22 cellular contexts compared by ENCODE assay signal in the genomic region with DNA sequence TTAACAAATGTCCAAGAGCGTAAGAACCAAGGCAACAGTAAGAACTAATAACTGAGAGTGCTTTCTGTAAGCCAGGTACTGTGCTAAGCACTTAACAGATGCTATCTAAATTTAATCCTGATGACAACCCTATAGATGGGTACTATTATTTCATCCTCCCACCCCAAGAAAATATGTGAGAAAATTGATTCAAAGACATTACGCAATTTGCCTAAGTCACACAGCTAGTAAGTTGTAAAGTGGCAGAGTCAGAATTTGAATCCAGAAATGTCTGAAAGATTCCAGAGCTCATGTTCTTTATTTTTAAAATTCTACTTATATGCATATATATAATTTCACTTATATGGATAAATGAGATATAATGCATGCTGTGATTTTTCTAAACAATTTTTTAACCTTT.
"Had no signal": no experiment of that assay in that cellular context is flagged by ENCODE, and none has a peak within 500 bp of the region (broad histone marks: within the 10 kb centered on the region; RNA-seq: fewer than 3 reads in every experiment).

No MANE protein-coding gene starts in this region.

- H3K4me3 ChIP-seq: MG63, SJSA1, SK-N-MC had no signal

- H3K4me1 ChIP-seq: SJSA1 had no signal

- DNase-seq: Karpas-422, KG1, MG63, NCI-H1092, NCI-H1436, NCI-H187, NCI-H2029, NCI-H2081 treated with DMSO at 0.1 percent for 48 hours, NCI-H2171, NCI-H226, NCI-H446, NCI-H510A, NCI-H524 treated with DMSO at 0.1 percent for 48 hours, NCI-H69, NCI-H774, Right ventricle myocardium superior, RPMI8226, SIG-M5, T-cell had no signal

- FAIRE-seq: RCC 7860 had no signal

- H3K27ac ChIP-seq: SJSA1, SK-N-MC had no signal

- H3K36me3 ChIP-seq: SJSA1 had no signal

- ATAC-seq: T-cell had no signal

- H3K9me3 ChIP-seq: MG63, SJSA1 had no signal

- H3K27me3 ChIP-seq: MG63, SJSA1 had no signal
